In genomic region chr10:45155784-45156183, GRCh38 we compare ENCODE assay signal across 33 cellular contexts.
DNase-seq lines count a peak whose midpoint lies in the region; ATAC-seq, FAIRE-seq and TF ChIP-seq lines count a peak whose summit lies in the region.
"Had no signal": no experiment of that assay in that cellular context is flagged by ENCODE, and none has a peak within 500 bp of the region (broad histone marks: within the 10 kb centered on the region; RNA-seq: fewer than 3 reads in every experiment).

No MANE protein-coding gene starts in this region.

- H3K27ac Mint-ChIP-seq in MCF 10A (ENCODE audit: low read depth, unreplicated experiment): peak overlapping the region; percentile 52
- H3K27ac Mint-ChIP-seq: activated CD4-positive, alpha-beta memory T cell treated with anti-CD3 and anti-CD28 coated beads, Interleukin-2, amount 10 ng/mL, durations not matched to agents 7 days and 5 days; activated T-helper 1 cell treated with anti-CD3 and anti-CD28 coated beads, Interleukin-12 subunit alpha, Interleukin-12 subunit beta, Interleukin-2, Interleukin-4 antibody, amounts not matched to agents 30 ng/mL and 10 ng/mL and 1 ng/mL, durations not matched to agents 14 hours and 24 hours and 36 hours; effector memory CD8-positive, alpha-beta T cell had no signal

- in situ Hi-C loops in GM12878 (cut with MboI): no loop called here

- FAIRE-seq in GM12878 (lab: Jason Lieb, UNC): no peak
- FAIRE-seq: urothelium cell line had no signal

- H3K27ac ChIP-seq in breast epithelium (no peak overlapping the region), GM12878 (ENCODE audit: control insufficient read depth, insufficient read depth) (no peak overlapping the region), right cardiac atrium (ENCODE audit: low read length) (no peak overlapping the region)
- H3K27ac ChIP-seq: GM23248, left ventricle myocardium inferior, parathyroid adenoma, right atrium auricular region, spleen, stomach had no signal

- H3K4me3 ChIP-seq in breast epithelium: no peak overlapping the region
- H3K4me3 ChIP-seq in GM12878: no peak overlapping the region
- H3K4me3 ChIP-seq in right cardiac atrium (ENCODE audit: low read length): no peak overlapping the region
- H3K4me3 ChIP-seq: GM23248, left ventricle myocardium inferior, right atrium auricular region, spleen, stomach had no signal

- H3K27me3 ChIP-seq in breast epithelium (no peaks in the 10 kb centered on the region), GM12878 (replicated peaks in 1 of 2; ENCODE audit: control insufficient read depth in 2 of 2, insufficient read depth in 2 of 2, low read length in 1 of 2) (no peaks in the 10 kb centered on the region; a peak in 1 of 4 replicates), right cardiac atrium (ENCODE audit: control insufficient read depth, insufficient read depth) (no peaks in the 10 kb centered on the region)
- H3K27me3 ChIP-seq: right atrium auricular region, spleen had no signal

- no peaks in the 10 kb centered on the region for H3K27me3 Mint-ChIP-seq in MCF 10A (ENCODE audit: insufficient read depth, unreplicated experiment)

- H4K20me1 ChIP-seq in GM12878 (ENCODE audit: control insufficient read depth, insufficient read depth): no peaks in the 10 kb centered on the region

- H3K36me3 ChIP-seq in breast epithelium: no peaks in the 10 kb centered on the region
- H3K36me3 ChIP-seq in GM12878 (ENCODE audit: control insufficient read depth in 2 of 2, insufficient read depth in 2 of 2, low read length in 1 of 2): no peaks in the 10 kb centered on the region
- H3K36me3 ChIP-seq: left ventricle myocardium inferior, right atrium auricular region, spleen, stomach had no signal

- ATAC-seq in GM12878 (peak; percentile 61), right cardiac atrium (no peak), HG02970 (IDR thresholded peaks at IDR 0.05; ENCODE audit: low FRiP score, unreplicated experiment) (no peak)
- ATAC-seq: effector memory CD8-positive, alpha-beta T cell; Right ventricle myocardium inferior had no signal

- no peaks in the 10 kb centered on the region for H3K9me3 Mint-ChIP-seq in MCF 10A (ENCODE audit: unreplicated experiment)
- H3K9me3 Mint-ChIP-seq: activated CD4-positive, alpha-beta memory T cell treated with anti-CD3 and anti-CD28 coated beads, Interleukin-2, amount 10 ng/mL, durations not matched to agents 7 days and 5 days; activated T-helper 1 cell treated with anti-CD3 and anti-CD28 coated beads, Interleukin-12 subunit alpha, Interleukin-12 subunit beta, Interleukin-2, Interleukin-4 antibody, amounts not matched to agents 30 ng/mL and 10 ng/mL and 1 ng/mL, durations not matched to agents 14 hours and 24 hours and 36 hours; CD8-positive, alpha-beta memory T cell; effector memory CD8-positive, alpha-beta T cell; neural crest cell had no signal

- H3K36me3 Mint-ChIP-seq in MCF 10A (ENCODE audit: insufficient read depth, unreplicated experiment): no peaks in the 10 kb centered on the region
- H3K36me3 Mint-ChIP-seq: CD8-positive, alpha-beta memory T cell had no signal

- no peak overlapping the region for H3K4me2 ChIP-seq in GM12878 (ENCODE audit: control insufficient read depth, insufficient read depth)

- RAD21 ChIA-PET in GM12878 (lab: Charles Lee; ENCODE audit: unreplicated experiment): no interaction called here

- TF ChIP-seq EP300 in GM12878 (IDR thresholded peaks at IDR 0.05; ENCODE audit: borderline replicate concordance in 1 of 2, control insufficient read depth in 1 of 2, low read depth in 2 of 2, low read length in 2 of 2): no peak

- BruUV-seq in MCF 10A (replicated peaks; lab: Mats Ljungman, UMichigan): no TSS peak
- BruUV-seq in GM12878 (replicated peaks; lab: Mats Ljungman, UMichigan): no TSS peak

- DNase-seq in MCF 10A (ENCODE audit: unreplicated experiment): no peak
- DNase-seq in breast epithelium (ENCODE audit: low spot score in 2 of 2): no peak
- DNase-seq in HT-29 (ENCODE audit: low spot score): peak; percentile 24
- no peak for DNase-seq in GM12878 (ENCODE audit: low read depth, low spot score)
- no peak for DNase-seq in right cardiac atrium
- DNase-seq in stimulated activated CD4-positive, alpha-beta T cell treated with anti-CD3 and anti-CD28 coated beads, Interleukin-2, amount 100 ng/mL, for 48 hours: no peak
- DNase-seq in NCI-H226: no peak
- DNase-seq: activated CD4-positive, alpha-beta memory T cell treated with anti-CD3 and anti-CD28 coated beads, Interleukin-2, amount 10 ng/mL, durations not matched to agents 7 days and 5 days; activated CD8-positive, alpha-beta memory T cell treated with anti-CD3 and anti-CD28 coated beads, Interleukin-2, amount 50 U/mL, for 48 hours; activated naive CD4-positive, alpha-beta T cell treated with Interleukin-2 at 50 U/mL for 16 hours; caudate nucleus; CD8-positive, alpha-beta memory T cell; cortex of kidney; effector memory CD8-positive, alpha-beta T cell; erythroblast; GM23248; islet precursor cell; left ventricle myocardium inferior; NCI-H2081; NCI-H446 treated with DMSO at 0.1 percent for 48 hours; NCI-H774; OCI-M1; spleen; stimulated activated CD4-positive, alpha-beta T cell treated with anti-CD3 and anti-CD28 coated beads, Interleukin-2, amount 100 ng/mL, for 24 hours; stimulated activated CD8-positive, alpha-beta memory T cell treated with anti-CD3 and anti-CD28 coated beads, Interleukin-4, amount 100 ng/mL, for 48 hours; stomach had no signal

- no peak for TF ChIP-seq CTCF in MCF 10A (IDR thresholded peaks at IDR 0.05; ENCODE audit: unreplicated experiment)
- no peak for TF ChIP-seq CTCF in breast epithelium (IDR thresholded peaks at IDR 0.05)
- TF ChIP-seq CTCF in GM12878 (IDR thresholded peaks at IDR 0.05 in 2 of 3, conservative IDR thresholded peaks at IDR 0.05 in 1 of 3; ENCODE audit: control insufficient read depth in 2 of 3, extremely low read depth in 1 of 3, insufficient read depth in 1 of 3, low read depth in 3 of 3, low read length in 3 of 3): no peak

- no peak overlapping the region for H3K9ac ChIP-seq in GM12878 (ENCODE audit: control insufficient read depth, insufficient read depth, low read length)
- H3K9ac ChIP-seq: GM23248, parathyroid adenoma had no signal

- CTCF ChIA-PET in MCF 10A (lab: Yijun Ruan, JAX): interaction anchor here (0.6 to 0.9 kb wide), 2 partner anchors 31 to 223 kb away, joined by 3 to 4 read pairs; no protein-coding TSS in a partner anchor
- CTCF ChIA-PET in GM12878 (lab: Yijun Ruan, JAX): interaction anchor here (0.7 kb wide), 1 partner anchor 79 kb away, joined by 4 read pairs; no protein-coding TSS in a partner anchor

- SMC1A ChIA-PET in GM12878 (lab: Charles Lee; ENCODE audit: uncharacterized antibody, unreplicated experiment): no interaction called here

- 47% methylated on average over 5 of the region's 5 CpGs for WGBS in GM12878 (ENCODE audit: insufficient coverage, insufficient replicate concordance, low lambda C conversion rate, missing lambda C conversion rate)
- WGBS in right cardiac atrium: 86% methylated on average over 5 of the region's 5 CpGs

- H3K4me1 Mint-ChIP-seq in MCF 10A (ENCODE audit: insufficient read depth, unreplicated experiment): peaks cover 18% of the 10 kb centered on the region
- H3K4me1 Mint-ChIP-seq: activated CD4-positive, alpha-beta memory T cell treated with anti-CD3 and anti-CD28 coated beads, Interleukin-2, amount 10 ng/mL, durations not matched to agents 7 days and 5 days; CD8-positive, alpha-beta memory T cell; neural crest cell had no signal

- no peaks in the 10 kb centered on the region for H3K79me2 ChIP-seq in GM12878 (ENCODE audit: control insufficient read depth, insufficient read depth, low read length)
- H3K79me2 ChIP-seq: parathyroid adenoma had no signal

- no peak for TF ChIP-seq POLR2A in breast epithelium (IDR thresholded peaks at IDR 0.05)
- no peak for TF ChIP-seq POLR2A in GM12878 (IDR thresholded peaks at IDR 0.05; ENCODE audit: low read depth, low read length)

- no peak overlapping the region for H3K4me3 Mint-ChIP-seq in MCF 10A (ENCODE audit: unreplicated experiment)
- H3K4me3 Mint-ChIP-seq: activated CD4-positive, alpha-beta memory T cell treated with anti-CD3 and anti-CD28 coated beads, Interleukin-2, amount 10 ng/mL, durations not matched to agents 7 days and 5 days; activated T-helper 1 cell treated with anti-CD3 and anti-CD28 coated beads, Interleukin-12 subunit alpha, Interleukin-12 subunit beta, Interleukin-2, Interleukin-4 antibody, amounts not matched to agents 30 ng/mL and 10 ng/mL and 1 ng/mL, durations not matched to agents 14 hours and 24 hours and 36 hours; CD8-positive, alpha-beta memory T cell; effector memory CD8-positive, alpha-beta T cell; neural crest cell had no signal

- POLR2A ChIA-PET in MCF 10A (lab: Yijun Ruan, JAX): no interaction called here
- POLR2A ChIA-PET in GM12878 (lab: Charles Lee): no interaction called here

- H3K9me3 ChIP-seq in breast epithelium (no peaks in the 10 kb centered on the region), GM12878 (replicated peaks; ENCODE audit: control insufficient read depth, insufficient read depth, low read length) (no peaks in the 10 kb centered on the region), right cardiac atrium (ENCODE audit: control insufficient read depth, low read length) (no peaks in the 10 kb centered on the region)
- H3K9me3 ChIP-seq: left ventricle myocardium inferior, right atrium auricular region, spleen, stomach had no signal

- intact Hi-C loops in MCF 10A (cut with micrococcal nuclease): no loop called here
- intact Hi-C loops in breast epithelium (cut with DNase I; ENCODE audit: low total_unique reads): no loop called here
- intact Hi-C loops in GM12878 (cut with micrococcal nuclease; ENCODE audit: unreplicated experiment): no loop called here
- intact Hi-C loops in right cardiac atrium (cut with DNase I): no loop called here

- no peaks in the 10 kb centered on the region for H3K4me1 ChIP-seq in breast epithelium
- no peaks in the 10 kb centered on the region for H3K4me1 ChIP-seq in GM12878 (ENCODE audit: control insufficient read depth, insufficient read depth, low read length)
- no peaks in the 10 kb centered on the region for H3K4me1 ChIP-seq in right cardiac atrium (ENCODE audit: control insufficient read depth, insufficient read depth, low read length)
- H3K4me1 ChIP-seq: left ventricle myocardium inferior, parathyroid adenoma, right atrium auricular region, spleen, stomach had no signal

- TF ChIP-seq RAD21 in GM12878 (IDR thresholded peaks at IDR 0.05; ENCODE audit: insufficient read depth, low read depth, low read length): no peak

- no peak overlapping the region for H2AFZ ChIP-seq in GM12878 (ENCODE audit: control insufficient read depth, low read depth, low read length)
- H2AFZ ChIP-seq: GM23248, parathyroid adenoma had no signal
